8 cellular contexts compared by ENCODE assay signal in the genomic region with DNA sequence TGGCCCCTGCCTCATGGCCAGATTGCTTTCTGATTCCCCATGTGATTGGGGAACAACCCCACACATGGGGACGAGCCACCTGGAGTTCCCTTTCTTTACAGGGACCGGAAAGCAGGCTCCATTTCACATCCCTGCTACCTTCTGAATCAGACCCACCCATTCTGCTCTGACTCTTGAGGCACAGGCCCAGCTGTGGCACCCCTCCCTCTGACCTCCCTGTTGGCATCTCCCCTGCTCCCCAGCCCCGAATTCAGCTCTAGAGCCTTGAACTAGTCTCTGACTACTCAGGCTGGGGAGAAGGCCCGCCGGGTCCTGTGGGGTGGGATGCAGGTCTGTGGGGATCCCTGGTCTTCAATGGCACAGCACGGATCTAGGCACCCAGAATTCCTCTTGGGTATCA. TPM values are rescaled to one million over a fixed set of nuclear protein-coding genes. Genes with fewer than 3 reads are reported as not detected.
"Had no signal": no experiment of that assay in that cellular context is flagged by ENCODE, and none has a peak within 500 bp of the region (broad histone marks: within the 10 kb centered on the region; RNA-seq: fewer than 3 reads in every experiment).

No MANE protein-coding gene starts in this region.

- H3K27ac ChIP-seq: HL-60 had no signal

- ATAC-seq: GM23338, HepG2 had no signal

- H3K4me3 Mint-ChIP-seq: GM23338, H9, IgD-negative memory B cell had no signal

- H3K36me3 Mint-ChIP-seq: IgD-negative memory B cell had no signal

- H3K27ac Mint-ChIP-seq: GM23338, IgD-negative memory B cell had no signal

- DNase-seq: H9, HCEC 1CT had no signal

- H3K4me3 ChIP-seq: GM23338 had no signal

- H3K4me1 Mint-ChIP-seq: GM23338, IgD-negative memory B cell had no signal

RNA-seq across cellular contexts. Expression of a gene that starts 12.1 kb away (rescaled TPM):
- total RNA-seq: GM23338, H1, H9, HepG2, HT1080 had no signal
- polyA plus RNA-seq: H1, HepG2, IgD-negative memory B cell had no signal
